In genomic region chr11:35146074-35146521, GRCh38 we compare ENCODE assay signal across 8 cellular contexts. TPM values are rescaled to one million over a fixed set of nuclear protein-coding genes. Genes with fewer than 3 reads are reported as not detected.
DNase-seq lines count a peak whose midpoint lies in the region; ATAC-seq, FAIRE-seq and TF ChIP-seq lines count a peak whose summit lies in the region.

No MANE protein-coding gene starts in this region.

- H4K20me1 ChIP-seq in neural progenitor cell (ENCODE audit: low read depth) = no peaks in the 10 kb centered on the region

- H3K27me3 Mint-ChIP-seq in activated naive CD8-positive, alpha-beta T cell treated with anti-CD3 and anti-CD28 coated beads, Interleukin-2, amount 50 U/mL, for 24 hours = no peaks in the 10 kb centered on the region
- H3K27me3 Mint-ChIP-seq in neural progenitor cell (ENCODE audit: insufficient read depth, low read depth) = peaks cover 3% of the 10 kb centered on the region

- no peak overlapping the region for H3K4me2 ChIP-seq in neural progenitor cell

- H3K36me3 ChIP-seq in Panc1 (ENCODE audit: control insufficient read depth, insufficient read depth, low read length) (peaks cover 22% of the 10 kb centered on the region), pancreas (no peaks in the 10 kb centered on the region), neural progenitor cell (no peaks in the 10 kb centered on the region)

- H3K9ac ChIP-seq in neural progenitor cell = no peak overlapping the region

- no peak overlapping the region for H2AFZ ChIP-seq in neural progenitor cell (replicated peaks)

- H3K27me3 ChIP-seq in Panc1 (ENCODE audit: control insufficient read depth, insufficient read depth, low read length) = no peaks in the 10 kb centered on the region
- no peaks in the 10 kb centered on the region for H3K27me3 ChIP-seq in pancreas
- peaks cover 10% of the 10 kb centered on the region for H3K27me3 ChIP-seq in neural progenitor cell

- in situ Hi-C loops in Panc1 (cut with HindIII; ENCODE audit: low pct_unique_long_range_greater_than_20kb, low sequenced_read_pairs) = no loop called here
- in situ Hi-C loops in ACHN (cut with HindIII; ENCODE audit: low pct_ligation_motif_present, low pct_unique_long_range_greater_than_20kb, low sequenced_read_pairs) = no loop called here

- H3K4me1 ChIP-seq in Panc1 (ENCODE audit: control insufficient read depth, insufficient read depth, low read length) = peaks cover 87% of the 10 kb centered on the region
- H3K4me1 ChIP-seq in pancreas = peaks cover 9 to 42% (median 17%) of the 10 kb centered on the region in 3 donors
- no peaks in the 10 kb centered on the region for H3K4me1 ChIP-seq in neural progenitor cell

- POLR2A ChIA-PET in Panc1 (lab: Charles Lee) = interaction anchor here (0.6 to 1.0 kb wide), 7 partner anchors 8 to 1841 kb away, joined by 3 to 8 read pairs (median 6); no protein-coding TSS in a partner anchor

- H3K4me3 Mint-ChIP-seq in activated naive CD8-positive, alpha-beta T cell treated with anti-CD3 and anti-CD28 coated beads, Interleukin-2, amount 50 U/mL, for 24 hours = peak overlapping the region; percentile 93
- H3K4me3 Mint-ChIP-seq in neural progenitor cell = no peak overlapping the region

- H3F3A ChIP-seq in neural progenitor cell (ENCODE audit: low read depth) = no peaks in the 10 kb centered on the region

- H3K4me1 Mint-ChIP-seq in activated naive CD8-positive, alpha-beta T cell treated with anti-CD3 and anti-CD28 coated beads, Interleukin-2, amount 50 U/mL, for 24 hours = peaks cover 96% of the 10 kb centered on the region
- H3K4me1 Mint-ChIP-seq in neural progenitor cell = no peaks in the 10 kb centered on the region

- H3K9me3 Mint-ChIP-seq in activated naive CD8-positive, alpha-beta T cell treated with anti-CD3 and anti-CD28 coated beads, Interleukin-2, amount 50 U/mL, for 24 hours = no peaks in the 10 kb centered on the region
- no peaks in the 10 kb centered on the region for H3K9me3 Mint-ChIP-seq in neural progenitor cell

- H3K79me2 ChIP-seq in neural progenitor cell (ENCODE audit: low read depth) = no peaks in the 10 kb centered on the region

- TF ChIP-seq CTCF in Panc1 (IDR thresholded peaks at IDR 0.05) = no peak
- TF ChIP-seq CTCF in pancreas (IDR thresholded peaks at IDR 0.05) = no peak
- no peak for TF ChIP-seq CTCF in neural progenitor cell (IDR thresholded peaks at IDR 0.05)

- peaks cover 76% of the 10 kb centered on the region for H3K36me3 Mint-ChIP-seq in activated naive CD8-positive, alpha-beta T cell treated with anti-CD3 and anti-CD28 coated beads, Interleukin-2, amount 50 U/mL, for 24 hours (ENCODE audit: low read depth)
- H3K36me3 Mint-ChIP-seq in neural progenitor cell = no peaks in the 10 kb centered on the region

- CTCF ChIA-PET in Panc1 (lab: Charles Lee) = no interaction called here

- WGBS in pancreas, 2 donors = 81 to 84% methylated on average over 7 of the region's 7 CpGs

- H3K27ac ChIP-seq in Panc1 (ENCODE audit: low read length) = peak overlapping the region; percentile 97
- H3K27ac ChIP-seq in pancreas = no peak overlapping the region
- H3K27ac ChIP-seq in neural progenitor cell = no peak overlapping the region

- H3K4me3 ChIP-seq in Panc1 (ENCODE audit: low read depth in 2 of 2, low read length in 2 of 2) (peak overlapping the region; percentile 8 to 98; a peak in 3 of 4 replicates), pancreas (no peak overlapping the region), neural progenitor cell (no peak overlapping the region)

- no peak for FAIRE-seq in pancreas (lab: Jason Lieb, UNC)

- peak; percentile 28 for ATAC-seq in GM21576 (IDR thresholded peaks at IDR 0.05; ENCODE audit: unreplicated experiment)
- no peak for ATAC-seq in Panc1
- ATAC-seq in activated naive CD8-positive, alpha-beta T cell treated with anti-CD3 and anti-CD28 coated beads, Interleukin-2, amount 50 U/mL, for 24 hours = peak; percentile 58
- ATAC-seq in pancreas = no peak

- no peak for DNase-seq in Panc1 (ENCODE audit: low read depth, low spot score)
- peak; percentile 75 for DNase-seq in activated naive CD8-positive, alpha-beta T cell treated with anti-CD3 and anti-CD28 coated beads, Interleukin-2, amount 50 U/mL, for 24 hours
- DNase-seq in stimulated activated CD8-positive, alpha-beta memory T cell treated with anti-CD3 and anti-CD28 coated beads, Interleukin-4, amount 100 ng/mL, for 48 hours = peak; percentile 83
- no peak for DNase-seq in COLO829 (ENCODE audit: low spot score)
- no peak for DNase-seq in ACHN
- no peak for DNase-seq in pancreas
- no peak for DNase-seq in neural progenitor cell (ENCODE audit: low spot score)

- intact Hi-C loops in Panc1 (cut with micrococcal nuclease; ENCODE audit: unreplicated experiment) (no loop called here), pancreas (cut with DNase I) (loop anchor here in 1 of 3 donors (10.0 kb wide), 1 partner anchor 141 kb away; no protein-coding TSS in a partner anchor)

- H3K27ac Mint-ChIP-seq in activated naive CD8-positive, alpha-beta T cell treated with anti-CD3 and anti-CD28 coated beads, Interleukin-2, amount 50 U/mL, for 24 hours = peak overlapping the region; percentile 98
- no peak overlapping the region for H3K27ac Mint-ChIP-seq in neural progenitor cell

- BruUV-seq in Panc1 (replicated peaks; lab: Mats Ljungman, UMichigan) = no TSS peak

- H3K9me3 ChIP-seq in Panc1 (ENCODE audit: control insufficient read depth, insufficient read depth, low read depth, low read length) (no peaks in the 10 kb centered on the region), pancreas (no peaks in the 10 kb centered on the region), neural progenitor cell (ENCODE audit: low read depth) (no peaks in the 10 kb centered on the region)

RNA-seq across cellular contexts. Expression of gene CD44, which starts 7.1 kb away (rescaled TPM):
- 1,819 TPM for total RNA-seq in Panc1 (2021; ENCODE audit: unreplicated experiment)
- polyA plus RNA-seq in Panc1 (2012; ENCODE audit: insufficient read length) = 1,270 TPM
- 100 to 1,000 TPM; 343 to 677 (median 391) TPM for total RNA-seq in pancreas
- 100 to 1,000 TPM; 133 TPM for polyA plus RNA-seq in pancreas
- 1.4 and 1.7 TPM in 2 replicates for total RNA-seq in neural progenitor cell (ENCODE audit: low replicate concordance)

Comparison
In these comparisons a context has a peak if more than half of its experiments do, and no peak if none do; other contexts are left out.
1. ATAC-seq: peak in GM21576 (single experiment) and activated naive CD8-positive, alpha-beta T cell treated with anti-CD3 and anti-CD28 coated beads, Interleukin-2, amount 50 U/mL, for 24 hours (single experiment); none in Panc1 (single experiment) and pancreas (0 of 4).
2. DNase-seq: peak in activated naive CD8-positive, alpha-beta T cell treated with anti-CD3 and anti-CD28 coated beads, Interleukin-2, amount 50 U/mL, for 24 hours (single experiment) and stimulated activated CD8-positive, alpha-beta memory T cell treated with anti-CD3 and anti-CD28 coated beads, Interleukin-4, amount 100 ng/mL, for 48 hours (single experiment); none in Panc1 (single experiment), COLO829 (single experiment), ACHN (single experiment), pancreas (0 of 6) and neural progenitor cell (single experiment).
3. H3K4me3 ChIP-seq: peak in Panc1 (2 of 2); none in pancreas (0 of 4) and neural progenitor cell (single experiment).
4. RNA of gene CD44, which starts 7.1 kb away (total RNA-seq): 1,819 TPM in Panc1 (single experiment) and 343 to 677 TPM in pancreas; 1.4 to 1.7 TPM in neural progenitor cell; every median in the first group is over 100 times any median in the second.